Comparison of ENCODE assay signal across 9 cellular contexts in genomic region chr2:23387221-23387550, GRCh38. TPM values are rescaled to one million over a fixed set of nuclear protein-coding genes. Genes with fewer than 3 reads are reported as not detected.
DNase-seq lines count a peak whose midpoint lies in the region; ATAC-seq and TF ChIP-seq lines count a peak whose summit lies in the region.
"Had no signal": no experiment of that assay in that cellular context is flagged by ENCODE, and none has a peak within 500 bp of the region (broad histone marks: within the 10 kb centered on the region; RNA-seq: fewer than 3 reads in every experiment).

No MANE protein-coding gene starts in this region.

- H3K36me3 Mint-ChIP-seq in WTC11 = no peaks in the 10 kb centered on the region
- H3K36me3 Mint-ChIP-seq in stimulated activated naive B cell treated with anti-CD40 and anti-IgM and Interleukin-4, amounts not matched to agents 10 μg/mL and 1 μg/mL and 100 μg/mL, for 72 hours = peaks cover 0 to 4% of the 10 kb centered on the region in 2 donors

- no peak overlapping the region for H3K9ac ChIP-seq in iPS-15b (ENCODE audit: low read depth, low read length)

- POLR2A ChIA-PET in WTC11 (lab: Charles Lee) = no interaction called here

- TF ChIP-seq CTCF in WTC11 (IDR thresholded peaks at IDR 0.05) = no peak

- DNase-seq in NCI-H2171 treated with DMSO at 0.1 percent for 48 hours (lab: John Stamatoyannopoulos, UW) = peak; percentile 54
- no peak for DNase-seq in NCI-H2171 (lab: John Stamatoyannopoulos, UW)
- DNase-seq in WTC11 (ENCODE audit: low spot score) = no peak
- DNase-seq in stimulated activated naive B cell treated with anti-CD40 and anti-IgM and Interleukin-4, amounts not matched to agents 10 μg/mL and 1 μg/mL and 100 μg/mL, for 72 hours = no peak
- DNase-seq in left lobe of liver (ENCODE audit: low spot score) = no peak
- DNase-seq in HPDE6-E6E7 (ENCODE audit: extremely low spot score) = no peak
- DNase-seq: activated effector memory CD4-positive, alpha-beta T cell treated with Interleukin-2 at 50 U/mL for 16 hours had no signal

- CTCF ChIA-PET in WTC11 (lab: Charles Lee) = interaction anchor here (1.4 to 1.7 kb wide), 3 partner anchors 12 to 28 kb away, joined by 3 to 8 read pairs (median 6); no protein-coding TSS in a partner anchor

- H3K4me3 Mint-ChIP-seq in WTC11 = peak overlapping the region; percentile 94
- H3K4me3 Mint-ChIP-seq in stimulated activated naive B cell treated with anti-CD40 and anti-IgM and Interleukin-4, amounts not matched to agents 10 μg/mL and 1 μg/mL and 100 μg/mL, for 72 hours = peak overlapping the region; percentile 81 to 82

- H3K27ac Mint-ChIP-seq in WTC11 = no peak overlapping the region
- no peak overlapping the region for H3K27ac Mint-ChIP-seq in stimulated activated naive B cell treated with anti-CD40 and anti-IgM and Interleukin-4, amounts not matched to agents 10 μg/mL and 1 μg/mL and 100 μg/mL, for 72 hours

- peaks cover 40% of the 10 kb centered on the region for H3K4me1 Mint-ChIP-seq in WTC11
- peaks cover 8 to 20% of the 10 kb centered on the region in 2 donors for H3K4me1 Mint-ChIP-seq in stimulated activated naive B cell treated with anti-CD40 and anti-IgM and Interleukin-4, amounts not matched to agents 10 μg/mL and 1 μg/mL and 100 μg/mL, for 72 hours

- H3K27me3 Mint-ChIP-seq in WTC11 (ENCODE audit: low read depth) = peaks cover 59% of the 10 kb centered on the region
- H3K27me3 Mint-ChIP-seq in stimulated activated naive B cell treated with anti-CD40 and anti-IgM and Interleukin-4, amounts not matched to agents 10 μg/mL and 1 μg/mL and 100 μg/mL, for 72 hours = peaks cover 56 to 79% of the 10 kb centered on the region in 2 donors

- no peaks in the 10 kb centered on the region for H3K9me3 ChIP-seq in iPS-15b (ENCODE audit: control insufficient read depth, insufficient read depth, low read length)

- H3K4me3 ChIP-seq in iPS-15b (ENCODE audit: low read depth, low read length) = peak overlapping the region; percentile 77

- peaks cover 51% of the 10 kb centered on the region for H3K27me3 ChIP-seq in iPS-15b (ENCODE audit: control insufficient read depth, insufficient read depth, low read length)

- H3K36me3 ChIP-seq in iPS-15b (ENCODE audit: control insufficient read depth, insufficient read depth, low read length) = no peaks in the 10 kb centered on the region

- H3K4me1 ChIP-seq in iPS-15b (ENCODE audit: control insufficient read depth, insufficient read depth, low read length) = no peaks in the 10 kb centered on the region

- peak; percentile 7; the same call in 1 of the 2 replicates for ATAC-seq in WTC11
- no peak for ATAC-seq in stimulated activated naive B cell treated with anti-CD40 and anti-IgM and Interleukin-4, amounts not matched to agents 10 μg/mL and 1 μg/mL and 100 μg/mL, for 72 hours (replicated peaks)
- no peak for ATAC-seq in HG03439 (IDR thresholded peaks at IDR 0.05; ENCODE audit: unreplicated experiment)
- ATAC-seq in left lobe of liver = no peak

- no peaks in the 10 kb centered on the region for H3K9me3 Mint-ChIP-seq in WTC11
- H3K9me3 Mint-ChIP-seq in stimulated activated naive B cell treated with anti-CD40 and anti-IgM and Interleukin-4, amounts not matched to agents 10 μg/mL and 1 μg/mL and 100 μg/mL, for 72 hours = peaks cover 0 to 1% of the 10 kb centered on the region in 2 donors

TF ChIP-seq in WTC11, 78 proteins besides CTCF, POLR2A, EP300 and RAD21:
- TF ChIP-seq MYBL2 (CRISPR knock-in tag; IDR thresholded peaks at IDR 0.05) = no peak
- TF ChIP-seq RORB (CRISPR knock-in tag; IDR thresholded peaks at IDR 0.05) = no peak
- TF ChIP-seq NR3C1 (CRISPR knock-in tag; conservative IDR thresholded peaks at IDR 0.05; ENCODE audit: low read depth) = no peak
- TF ChIP-seq ZNF263 (CRISPR knock-in tag; IDR thresholded peaks at IDR 0.05; ENCODE audit: low read depth) = no peak
- TF ChIP-seq KAT7 (CRISPR knock-in tag; IDR thresholded peaks at IDR 0.05; ENCODE audit: borderline replicate concordance) = no peak
- no peak for TF ChIP-seq NR2C2 (CRISPR knock-in tag; IDR thresholded peaks at IDR 0.05)
- no peak for TF ChIP-seq ZNF425 (CRISPR knock-in tag; conservative IDR thresholded peaks at IDR 0.05)
- TF ChIP-seq ZBTB21 (CRISPR knock-in tag; IDR thresholded peaks at IDR 0.05; ENCODE audit: borderline replicate concordance) = no peak
- TF ChIP-seq TCF7 (CRISPR knock-in tag; IDR thresholded peaks at IDR 0.05; ENCODE audit: low read depth) = no peak
- no peak for TF ChIP-seq RELA (CRISPR knock-in tag; IDR thresholded peaks at IDR 0.05; ENCODE audit: borderline replicate concordance)
- no peak for TF ChIP-seq CDX4 (CRISPR knock-in tag; IDR thresholded peaks at IDR 0.05; ENCODE audit: borderline replicate concordance)
- no peak for TF ChIP-seq FOXJ3 (CRISPR knock-in tag; IDR thresholded peaks at IDR 0.05; ENCODE audit: borderline replicate concordance)
- TF ChIP-seq MAX (CRISPR knock-in tag; IDR thresholded peaks at IDR 0.05) = no peak
- TF ChIP-seq IRF1 (CRISPR knock-in tag; IDR thresholded peaks at IDR 0.05) = no peak
- TF ChIP-seq MLX (CRISPR knock-in tag; IDR thresholded peaks at IDR 0.05) = no peak
- no peak for TF ChIP-seq ZNF512 (CRISPR knock-in tag; IDR thresholded peaks at IDR 0.05; ENCODE audit: borderline replicate concordance)
- no peak for TF ChIP-seq NFYB (CRISPR knock-in tag; conservative IDR thresholded peaks at IDR 0.05; ENCODE audit: low read depth)
- no peak for TF ChIP-seq JAZF1 (CRISPR knock-in tag; IDR thresholded peaks at IDR 0.05)
- TF ChIP-seq NFE2L1 (CRISPR knock-in tag; IDR thresholded peaks at IDR 0.05) = no peak

RNA-seq across cellular contexts. Expression of gene KLHL29, which starts 2.2 kb away (rescaled TPM):
- 6.8 to 7.3 TPM (median 7.1 TPM) in 3 replicates for total RNA-seq in WTC11 (2021)
- total RNA-seq in left lobe of liver = 2.3 TPM
